20 cellular contexts compared by ENCODE assay signal in genomic region chr20:25563362-25563761, GRCh38. TPM values are rescaled to one million over a fixed set of nuclear protein-coding genes. Genes with fewer than 3 reads are reported as not detected.
A peak's percentile ranks its signal among the peaks of the same experiment; 100 is the strongest.
DNase-seq lines count a peak whose midpoint lies in the region; ATAC-seq, FAIRE-seq and TF ChIP-seq lines count a peak whose summit lies in the region.
"Had no signal": no experiment of that assay in that cellular context is flagged by ENCODE, and none has a peak within 500 bp of the region (broad histone marks: within the 10 kb centered on the region; RNA-seq: fewer than 3 reads in every experiment).

No MANE protein-coding gene starts in this region.

- no peak overlapping the region for H2AFZ ChIP-seq in K562 (ENCODE audit: low read depth, low read length)

- TF ChIP-seq EP300 in A549 (IDR thresholded peaks at IDR 0.05) (no peak), K562 (IDR thresholded peaks at IDR 0.05; ENCODE audit: low read length) (no peak)

- H3K36me3 Mint-ChIP-seq in glutamatergic neuron (ENCODE audit: unreplicated experiment): peaks cover 12% of the 10 kb centered on the region

- H3K36me3 ChIP-seq in K562 (ENCODE audit: control insufficient read depth, insufficient read depth, low read length) (no peaks in the 10 kb centered on the region), mucosa of descending colon (ENCODE audit: low read depth) (no peaks in the 10 kb centered on the region), BE2C (no peaks in the 10 kb centered on the region)

- peaks cover 2% of the 10 kb centered on the region for H3K4me1 Mint-ChIP-seq in glutamatergic neuron (ENCODE audit: low read depth, unreplicated experiment)

- H4K20me1 ChIP-seq in K562 (replicated peaks; ENCODE audit: control insufficient read depth, insufficient read depth, low read length): no peaks in the 10 kb centered on the region

- no peak overlapping the region for H3K4me3 Mint-ChIP-seq in glutamatergic neuron (ENCODE audit: unreplicated experiment)
- H3K4me3 Mint-ChIP-seq: CD4-positive, alpha-beta T cell; HFFc6 had no signal

- peaks cover 3% of the 10 kb centered on the region for H3K27me3 Mint-ChIP-seq in glutamatergic neuron (ENCODE audit: unreplicated experiment)
- H3K27me3 Mint-ChIP-seq: CD4-positive, alpha-beta T cell had no signal

- no peak for TF ChIP-seq CTCF in A549 (IDR thresholded peaks at IDR 0.05)
- TF ChIP-seq CTCF in K562 (IDR thresholded peaks at IDR 0.05 in 2 of 3, conservative IDR thresholded peaks at IDR 0.05 in 1 of 3; ENCODE audit: insufficient read depth in 2 of 3, low read depth in 1 of 3, low read length in 3 of 3): no peak
- no peak for TF ChIP-seq CTCF in glutamatergic neuron (IDR thresholded peaks at IDR 0.05; ENCODE audit: partially characterized antibody, unreplicated experiment)
- TF ChIP-seq CTCF in mucosa of descending colon (IDR thresholded peaks at IDR 0.05): no peak
- TF ChIP-seq CTCF in BE2C (IDR thresholded peaks at IDR 0.05; ENCODE audit: low read depth, low read length): no peak

- peak overlapping the region; percentile 38 for H3K27ac Mint-ChIP-seq in glutamatergic neuron (ENCODE audit: unreplicated experiment)
- H3K27ac Mint-ChIP-seq: CD4-positive, alpha-beta T cell; HFFc6 had no signal

- TF ChIP-seq POLR2A in A549 (IDR thresholded peaks at IDR 0.05; ENCODE audit: low read length): no peak
- TF ChIP-seq POLR2A in K562 (conservative IDR thresholded peaks at IDR 0.05): no peak

- H3K9ac ChIP-seq in K562 (ENCODE audit: insufficient read depth in 1 of 2, low read depth in 2 of 2, low read length in 2 of 2): no peak overlapping the region

- POLR2A ChIA-PET in A549 (lab: Yijun Ruan, JAX): no interaction called here
- POLR2A ChIA-PET in K562 (lab: Yijun Ruan, JAX): interaction anchor here (1.0 kb wide), 1 partner anchor 14 kb away, joined by 3 read pairs; no protein-coding TSS in a partner anchor

- no peaks in the 10 kb centered on the region; a peak in 2 of 5 replicates for H3K27me3 ChIP-seq in K562 (ENCODE audit: control insufficient read depth in 2 of 2, insufficient read depth in 2 of 2, low read length in 2 of 2)
- H3K27me3 ChIP-seq in BE2C: no peaks in the 10 kb centered on the region

- H3K27ac ChIP-seq in A549: no peak overlapping the region
- H3K27ac ChIP-seq in K562 (ENCODE audit: extremely low read depth, low read depth, low read length): no peak overlapping the region
- H3K27ac ChIP-seq: C4-2B had no signal

- H3K9me3 ChIP-seq in A549 (no peaks in the 10 kb centered on the region), K562 (replicated peaks; ENCODE audit: control insufficient read depth, insufficient read depth, low read depth, low read length) (no peaks in the 10 kb centered on the region), mucosa of descending colon (no peaks in the 10 kb centered on the region), BE2C (no peaks in the 10 kb centered on the region)

- intact Hi-C loops in K562 (cut with micrococcal nuclease): no loop called here
- intact Hi-C loops in mucosa of descending colon (cut with DNase I, micrococcal nuclease): no loop called here

- no TSS peak for BruUV-seq in K562 (replicated peaks; lab: Mats Ljungman, UMichigan)

- ATAC-seq in A549 (no peak), K562 (no peak), mucosa of descending colon (no peak), HG03354 (IDR thresholded peaks at IDR 0.05; ENCODE audit: poor library complexity, severe bottlenecking, unreplicated experiment) (no peak)
- ATAC-seq: GM12878, HCT116 had no signal

- H3K4me2 ChIP-seq in A549: no peak overlapping the region
- no peak overlapping the region for H3K4me2 ChIP-seq in K562 (ENCODE audit: insufficient read depth, low read length)

- no peaks in the 10 kb centered on the region for H3K9me1 ChIP-seq in K562 (ENCODE audit: control insufficient read depth, insufficient read depth, low read length)

- in situ Hi-C loops in K562 (cut with MboI): no loop called here

- no peak for TF ChIP-seq RAD21 in A549 (conservative IDR thresholded peaks at IDR 0.05 in 1 of 2, IDR thresholded peaks at IDR 0.05 in 1 of 2)
- no peak for TF ChIP-seq RAD21 in K562 (CRISPR knock-in tag; conservative IDR thresholded peaks at IDR 0.05 in 1 of 2, IDR thresholded peaks at IDR 0.05 in 1 of 2)

- H3K4me1 ChIP-seq in A549 (peaks cover 11% of the 10 kb centered on the region; the same call in 2 of the 3 replicates), K562 (replicated peaks in 1 of 2; ENCODE audit: control insufficient read depth in 2 of 2, insufficient read depth in 2 of 2, low read length in 2 of 2) (no peaks in the 10 kb centered on the region), mucosa of descending colon (ENCODE audit: low read depth) (no peaks in the 10 kb centered on the region), BE2C (no peaks in the 10 kb centered on the region)
- H3K4me1 ChIP-seq: Caco-2 had no signal

- CTCF ChIA-PET in A549 (lab: Yijun Ruan, JAX): no interaction called here
- CTCF ChIA-PET in K562 (lab: Yijun Ruan, JAX; ENCODE audit: low intra/inter-chr PET ratio): no interaction called here

- no peaks in the 10 kb centered on the region for H3K79me2 ChIP-seq in K562 (ENCODE audit: control insufficient read depth, insufficient read depth, low read length)

- FAIRE-seq in A549 (lab: Jason Lieb, UNC) (peak; percentile 91), K562 (lab: Jason Lieb, UNC) (no peak)
- FAIRE-seq: D721Med, GM12878 had no signal

- peaks cover 27% of the 10 kb centered on the region for H3K9me3 Mint-ChIP-seq in glutamatergic neuron (ENCODE audit: unreplicated experiment)
- H3K9me3 Mint-ChIP-seq: CD4-positive, alpha-beta T cell; HFFc6 had no signal

- H3K4me3 ChIP-seq in A549: no peak overlapping the region
- no peak overlapping the region for H3K4me3 ChIP-seq in K562
- no peak overlapping the region for H3K4me3 ChIP-seq in mucosa of descending colon
- H3K4me3 ChIP-seq in BE2C (ENCODE audit: low read depth, low read length): no peak overlapping the region
- H3K4me3 ChIP-seq: GM12878 had no signal

- DNase-seq in A549 (ENCODE audit: low read depth in 1 of 2, low spot score in 1 of 2) (no peak), K562 (ENCODE audit: extremely low read depth in 1 of 4, low spot score in 3 of 4) (no peak), glutamatergic neuron (no peak), mucosa of descending colon (no peak), BE2C (no peak), activated T-cell treated with anti-CD3 and anti-CD28 coated beads for 4 hours (no peak)
- DNase-seq: 8988T; ACHN; CD4-positive, alpha-beta T cell; GF-D8; GOT3; H7; HFFc6 had no signal

TF ChIP-seq in A549, 52 proteins besides CTCF, POLR2A, EP300 and RAD21 (continues in another document):
- TF ChIP-seq ATOH8 (CRISPR knock-in tag; IDR thresholded peaks at IDR 0.05; ENCODE audit: low read depth) (no peak), MAX (IDR thresholded peaks at IDR 0.05) (no peak)

TF ChIP-seq in K562, 482 proteins besides CTCF, POLR2A, EP300 and RAD21:
- TF ChIP-seq ZNF507 (tag; conservative IDR thresholded peaks at IDR 0.05) (peak; percentile 93), ZKSCAN8 (CRISPR knock-in tag; IDR thresholded peaks at IDR 0.05) (no peak)

RNA-seq across cellular contexts. Expression of gene NINL, which starts 22.0 kb away (rescaled TPM):
- polyA plus RNA-seq in A549 (2011; rRNA removed): 15.3 and 22.4 TPM in 2 replicates
- polyA plus RNA-seq in A549 (2012; cell fraction: cytosol; rRNA removed): 20.0 and 20.8 TPM in 2 replicates
- polyA plus RNA-seq in A549 (2012; cell fraction: nucleus; rRNA removed): 45.7 and 48.9 TPM in 2 replicates
- 13.2 to 23.4 TPM (median 20.2 TPM) in 3 replicates for polyA plus RNA-seq in A549 (2017; fragmentation: RNase III; extraction: RNeasy Plus Mini Kit Qiagen cat#74134 plus additional on column Dnase treatment)
- 13.1 and 20.6 TPM in 2 replicates for polyA minus RNA-seq in A549 (2011; rRNA and poly(A)+ RNA removed)
- total RNA-seq in K562 (2011; cell fraction: chromatin; rRNA removed; ENCODE audit: low replicate concordance): 0.49 TPM in 1 of 2 replicates, not detected in the other
- total RNA-seq in K562 (2011; cell fraction: nucleolus; rRNA removed): 0.26 and 0.33 TPM in 2 replicates
- 0.23 TPM in 1 of 2 replicates, not detected in the other for total RNA-seq in K562 (2011; cell fraction: nucleoplasm; rRNA removed)
- not detected in 2 replicates for total RNA-seq in K562 (2014; rRNA removed)
- total RNA-seq in K562 (2014; rRNA removed; fragmentation: Illumina TruSeq; extraction: Trizol): not detected in 2 replicates
- total RNA-seq in K562 (2015; rRNA removed; fragmentation: Illumina TruSeq; extraction: Trizol): 0.15 and 0.22 TPM in 2 replicates
- total RNA-seq in K562 (2021): 0.04 and 0.11 TPM in 2 replicates
- polyA plus RNA-seq in K562 (2011; rRNA removed): 0.03 and 0.06 TPM in 2 replicates
- 0.01 TPM in 2 replicates for polyA plus RNA-seq in K562 (2011; cell fraction: cytosol; rRNA removed)
- 0.17 and 0.22 TPM in 2 replicates for polyA plus RNA-seq in K562 (2011; cell fraction: nucleus; rRNA removed)
- 0.05 and 0.10 TPM in 2 replicates for polyA plus RNA-seq in K562 (2012)
- polyA plus RNA-seq in K562 (2014; fragmentation: Illumina TruSeq; extraction: Trizol): 0.03 TPM in 1 of 2 replicates, not detected in the other
- polyA plus RNA-seq in K562 (2014; fragmentation: Nextera tagmentation; extraction: Ambion mirVana): not detected
- not detected in 2 replicates for polyA plus RNA-seq in K562 (2014; rRNA removed)
- polyA minus RNA-seq in K562 (2011; rRNA and poly(A)+ RNA removed): 0.21 TPM in 1 of 2 replicates, not detected in the other
- not detected in 2 replicates for polyA minus RNA-seq in K562 (2011; cell fraction: cytosol; rRNA and poly(A)+ RNA removed)
- under 0.01 and 0.44 TPM in 2 replicates for polyA minus RNA-seq in K562 (2011; cell fraction: nucleus; rRNA and poly(A)+ RNA removed)
- 86.8 TPM for total RNA-seq in glutamatergic neuron (ENCODE audit: unreplicated experiment)
- total RNA-seq in mucosa of descending colon: 10 to 100 TPM in 1 of 3 donors, 1 to 10 TPM in 2; 1.8 to 15.1 (median 3.3) TPM
- 2.4 TPM for polyA plus RNA-seq in BE2C (2012; ENCODE audit: insufficient read depth, insufficient read length, low read depth)
- total RNA-seq: HT-29 had no signal
